ENCODE assay signal across 29 cellular contexts in genomic region chr1:224238212-224238611, GRCh38.
"Had no signal": no experiment of that assay in that cellular context is flagged by ENCODE, and none has a peak within 500 bp of the region (broad histone marks: within the 10 kb centered on the region; RNA-seq: fewer than 3 reads in every experiment).

No MANE protein-coding gene starts in this region.

- H3K27ac ChIP-seq: ascending aorta, body of pancreas, Peyer's patch, RWPE1, SJCRH30 had no signal

- H3K27me3 Mint-ChIP-seq: activated B cell treated with CpG ODN at 0.5 μM for 24 hours; activated CD4-positive, alpha-beta memory T cell treated with anti-CD3 and anti-CD28 coated beads, Interleukin-2, amount 10 ng/mL, durations not matched to agents 7 days and 5 days; activated T-helper 17 cell treated with anti-CD3 and anti-CD28 coated beads, Interleukin-2, amount 50 U/mL, for 72 hours had no signal

- H3K27ac Mint-ChIP-seq: activated B cell treated with CpG ODN at 0.5 μM for 24 hours; activated CD4-positive, alpha-beta memory T cell treated with anti-CD3 and anti-CD28 coated beads, Interleukin-2, amount 10 ng/mL, durations not matched to agents 7 days and 5 days; activated naive CD4-positive, alpha-beta T cell treated with anti-CD3 and anti-CD28 coated beads for 36 hours; activated T-helper 17 cell treated with anti-CD3 and anti-CD28 coated beads, Interleukin-2, amount 50 U/mL, for 72 hours; T-helper 1 cell treated with Interleukin-12 subunit alpha and Interleukin-12 subunit beta and Interleukin-4 antibody, amounts not matched to agents 30 μg/mL and 1 μg/mL, for 36 hours had no signal

- H3K4me3 Mint-ChIP-seq: activated B cell treated with CpG ODN at 0.5 μM for 24 hours; activated CD4-positive, alpha-beta memory T cell treated with anti-CD3 and anti-CD28 coated beads, Interleukin-2, amount 10 ng/mL, durations not matched to agents 7 days and 5 days; activated naive CD4-positive, alpha-beta T cell treated with anti-CD3 and anti-CD28 coated beads for 36 hours; activated T-helper 17 cell treated with anti-CD3 and anti-CD28 coated beads, Interleukin-2, amount 50 U/mL, for 72 hours; T-helper 1 cell treated with Interleukin-12 subunit alpha and Interleukin-12 subunit beta and Interleukin-4 antibody, amounts not matched to agents 30 μg/mL and 1 μg/mL, for 36 hours had no signal

- DNase-seq: activated B cell treated with CpG ODN at 0.5 μM for 24 hours; activated CD4-positive, alpha-beta memory T cell treated with anti-CD3 and anti-CD28 coated beads, Interleukin-2, amount 10 ng/mL, durations not matched to agents 7 days and 5 days; activated CD4-positive, alpha-beta T cell treated with anti-CD3 and anti-CD28 coated beads, Interleukin-2, amount 50 U/mL, for 1 hour; activated gamma-delta T cell; activated naive CD4-positive, alpha-beta T cell treated with anti-CD3 and anti-CD28 coated beads for 36 hours; activated T-cell treated with anti-CD3 and anti-CD28 coated beads for 4 hours; activated T-cell treated with anti-CD3 and anti-CD28 coated beads, Interleukin-2, amount 50 U/mL, for 48 hours; amniotic stem cell; body of pancreas; central memory CD4-positive, alpha-beta T cell; MG63; MV-4-11; NCI-H1092 treated with DMSO at 0.1 percent for 48 hours; NCI-H1417 treated with DMSO at 0.1 percent for 48 hours; NCI-H1694; NCI-H2029 treated with DMSO at 0.1 percent for 48 hours; NCI-H510A treated with DMSO at 0.1 percent for 48 hours; NCI-H69; NK-92 treated with Interleukin-12 subunit alpha and Interleukin-12 subunit beta, amount 100 ng/mL, for 24 hours; Right ventricle myocardium superior; SJCRH30; SK-N-SH; SW 1271; T-helper 9 cell had no signal

- H3K9me3 Mint-ChIP-seq: activated B cell treated with CpG ODN at 0.5 μM for 24 hours; activated CD4-positive, alpha-beta memory T cell treated with anti-CD3 and anti-CD28 coated beads, Interleukin-2, amount 10 ng/mL, durations not matched to agents 7 days and 5 days; activated naive CD4-positive, alpha-beta T cell treated with anti-CD3 and anti-CD28 coated beads for 36 hours; activated T-helper 17 cell treated with anti-CD3 and anti-CD28 coated beads, Interleukin-2, amount 50 U/mL, for 72 hours; T-helper 1 cell treated with Interleukin-12 subunit alpha and Interleukin-12 subunit beta and Interleukin-4 antibody, amounts not matched to agents 30 μg/mL and 1 μg/mL, for 36 hours had no signal

- H3K4me1 ChIP-seq: ascending aorta, body of pancreas, Peyer's patch, SJCRH30 had no signal

- H3K4me1 Mint-ChIP-seq: activated CD4-positive, alpha-beta memory T cell treated with anti-CD3 and anti-CD28 coated beads, Interleukin-2, amount 10 ng/mL, durations not matched to agents 7 days and 5 days; activated T-helper 17 cell treated with anti-CD3 and anti-CD28 coated beads, Interleukin-2, amount 50 U/mL, for 72 hours had no signal

- H3K9me3 ChIP-seq: ascending aorta, body of pancreas, MG63, Peyer's patch, SJCRH30, SK-N-SH had no signal

- H3K4me3 ChIP-seq: ascending aorta, body of pancreas, MG63, Peyer's patch, SJCRH30 had no signal

- ATAC-seq: activated T-helper 17 cell treated with anti-CD3 and anti-CD28 coated beads, Interleukin-2, amount 50 U/mL, for 72 hours; body of pancreas had no signal

- H3K27me3 ChIP-seq: ascending aorta, body of pancreas, MG63, Peyer's patch, SJCRH30 had no signal
